8 cellular contexts compared by ENCODE assay signal in genomic region chr4:122652379-122652778, GRCh38. TPM values are rescaled to one million over a fixed set of nuclear protein-coding genes. Genes with fewer than 3 reads are reported as not detected.
DNase-seq lines count a peak whose midpoint lies in the region; ATAC-seq and TF ChIP-seq lines count a peak whose summit lies in the region.

No MANE protein-coding gene starts in this region.

- ATAC-seq in GM21360 (IDR thresholded peaks at IDR 0.05; ENCODE audit: unreplicated experiment) = no peak

- TF ChIP-seq POLR2A in ovary (IDR thresholded peaks at IDR 0.05) = no peak

- TF ChIP-seq CTCF in BE2C (IDR thresholded peaks at IDR 0.05; ENCODE audit: low read depth, low read length) (peak; percentile 67), ovary (IDR thresholded peaks at IDR 0.05) (no peak)

- intact Hi-C loops in ovary (cut with DNase I) = no loop called here

- no peak overlapping the region for H3K27ac ChIP-seq in ovary

- H3K4me3 ChIP-seq in BE2C (ENCODE audit: low read depth, low read length) = no peak overlapping the region
- no peak overlapping the region for H3K4me3 ChIP-seq in ovary

- no peaks in the 10 kb centered on the region for H3K27me3 ChIP-seq in BE2C
- no peaks in the 10 kb centered on the region for H3K27me3 ChIP-seq in ovary

- H3K36me3 ChIP-seq in BE2C (no peaks in the 10 kb centered on the region), ovary (no peaks in the 10 kb centered on the region)

- DNase-seq in BE2C (peak; percentile 24), H4 (ENCODE audit: low spot score) (peak; percentile 54), SW480 (ENCODE audit: low spot score) (peak; percentile 16), dermis microvascular lymphatic vessel endothelial cell (ENCODE audit: low read depth in 2 of 2) (peak; percentile 48 to 77), ovary (peak in 3 of 5 donors; percentile 15 to 37 (median 16)), NCI-H128 (lab: John Stamatoyannopoulos, UW; ENCODE audit: unreplicated experiment) (no peak), T1000 (lab: John Stamatoyannopoulos, UW) (no peak)

- 68 to 88% (median 80%) methylated on average over 1 to 3 of the region's 3 CpGs for WGBS in ovary, 3 donors

- H3K4me1 ChIP-seq in BE2C (no peaks in the 10 kb centered on the region), ovary (ENCODE audit: insufficient read depth) (no peaks in the 10 kb centered on the region)

- H3K9me3 ChIP-seq in BE2C (no peaks in the 10 kb centered on the region), ovary (no peaks in the 10 kb centered on the region)

- TF ChIP-seq EP300 in ovary (IDR thresholded peaks at IDR 0.05) = no peak

RNA-seq across cellular contexts. Expression of gene IL21, which starts 31.5 kb away (rescaled TPM):
- polyA plus RNA-seq in BE2C (2012; ENCODE audit: insufficient read depth, insufficient read length, low read depth) = not detected
- not detected in 2 replicates for total RNA-seq in H4 (2014; rRNA removed; shearing (Covaris generic))
- total RNA-seq in dermis microvascular lymphatic vessel endothelial cell (not detected in 2 replicates), ovary (under 1 TPM in 1 of 7 donors, not detected in 6; 0.31 TPM)
- polyA plus RNA-seq in ovary = not detected

Comparison
In these comparisons a context has a peak if more than half of its experiments do, and no peak if none do; other contexts are left out.
1. DNase-seq: peak in BE2C (single experiment), H4 (single experiment), SW480 (single experiment), dermis microvascular lymphatic vessel endothelial cell (2 of 2) and ovary (3 of 5); none in NCI-H128 (single experiment) and T1000 (single experiment).